Comparison of ENCODE assay signal across 2 cellular contexts in genomic region chr9:77966718-77967117, GRCh38.
TF ChIP-seq lines count a peak whose summit lies in the region.

No MANE protein-coding gene starts in this region.

TF ChIP-seq in GM23338, 12 proteins besides CTCF, POLR2A, EP300 and RAD21 (continued from another document):
- TF ChIP-seq, protein P1, sequence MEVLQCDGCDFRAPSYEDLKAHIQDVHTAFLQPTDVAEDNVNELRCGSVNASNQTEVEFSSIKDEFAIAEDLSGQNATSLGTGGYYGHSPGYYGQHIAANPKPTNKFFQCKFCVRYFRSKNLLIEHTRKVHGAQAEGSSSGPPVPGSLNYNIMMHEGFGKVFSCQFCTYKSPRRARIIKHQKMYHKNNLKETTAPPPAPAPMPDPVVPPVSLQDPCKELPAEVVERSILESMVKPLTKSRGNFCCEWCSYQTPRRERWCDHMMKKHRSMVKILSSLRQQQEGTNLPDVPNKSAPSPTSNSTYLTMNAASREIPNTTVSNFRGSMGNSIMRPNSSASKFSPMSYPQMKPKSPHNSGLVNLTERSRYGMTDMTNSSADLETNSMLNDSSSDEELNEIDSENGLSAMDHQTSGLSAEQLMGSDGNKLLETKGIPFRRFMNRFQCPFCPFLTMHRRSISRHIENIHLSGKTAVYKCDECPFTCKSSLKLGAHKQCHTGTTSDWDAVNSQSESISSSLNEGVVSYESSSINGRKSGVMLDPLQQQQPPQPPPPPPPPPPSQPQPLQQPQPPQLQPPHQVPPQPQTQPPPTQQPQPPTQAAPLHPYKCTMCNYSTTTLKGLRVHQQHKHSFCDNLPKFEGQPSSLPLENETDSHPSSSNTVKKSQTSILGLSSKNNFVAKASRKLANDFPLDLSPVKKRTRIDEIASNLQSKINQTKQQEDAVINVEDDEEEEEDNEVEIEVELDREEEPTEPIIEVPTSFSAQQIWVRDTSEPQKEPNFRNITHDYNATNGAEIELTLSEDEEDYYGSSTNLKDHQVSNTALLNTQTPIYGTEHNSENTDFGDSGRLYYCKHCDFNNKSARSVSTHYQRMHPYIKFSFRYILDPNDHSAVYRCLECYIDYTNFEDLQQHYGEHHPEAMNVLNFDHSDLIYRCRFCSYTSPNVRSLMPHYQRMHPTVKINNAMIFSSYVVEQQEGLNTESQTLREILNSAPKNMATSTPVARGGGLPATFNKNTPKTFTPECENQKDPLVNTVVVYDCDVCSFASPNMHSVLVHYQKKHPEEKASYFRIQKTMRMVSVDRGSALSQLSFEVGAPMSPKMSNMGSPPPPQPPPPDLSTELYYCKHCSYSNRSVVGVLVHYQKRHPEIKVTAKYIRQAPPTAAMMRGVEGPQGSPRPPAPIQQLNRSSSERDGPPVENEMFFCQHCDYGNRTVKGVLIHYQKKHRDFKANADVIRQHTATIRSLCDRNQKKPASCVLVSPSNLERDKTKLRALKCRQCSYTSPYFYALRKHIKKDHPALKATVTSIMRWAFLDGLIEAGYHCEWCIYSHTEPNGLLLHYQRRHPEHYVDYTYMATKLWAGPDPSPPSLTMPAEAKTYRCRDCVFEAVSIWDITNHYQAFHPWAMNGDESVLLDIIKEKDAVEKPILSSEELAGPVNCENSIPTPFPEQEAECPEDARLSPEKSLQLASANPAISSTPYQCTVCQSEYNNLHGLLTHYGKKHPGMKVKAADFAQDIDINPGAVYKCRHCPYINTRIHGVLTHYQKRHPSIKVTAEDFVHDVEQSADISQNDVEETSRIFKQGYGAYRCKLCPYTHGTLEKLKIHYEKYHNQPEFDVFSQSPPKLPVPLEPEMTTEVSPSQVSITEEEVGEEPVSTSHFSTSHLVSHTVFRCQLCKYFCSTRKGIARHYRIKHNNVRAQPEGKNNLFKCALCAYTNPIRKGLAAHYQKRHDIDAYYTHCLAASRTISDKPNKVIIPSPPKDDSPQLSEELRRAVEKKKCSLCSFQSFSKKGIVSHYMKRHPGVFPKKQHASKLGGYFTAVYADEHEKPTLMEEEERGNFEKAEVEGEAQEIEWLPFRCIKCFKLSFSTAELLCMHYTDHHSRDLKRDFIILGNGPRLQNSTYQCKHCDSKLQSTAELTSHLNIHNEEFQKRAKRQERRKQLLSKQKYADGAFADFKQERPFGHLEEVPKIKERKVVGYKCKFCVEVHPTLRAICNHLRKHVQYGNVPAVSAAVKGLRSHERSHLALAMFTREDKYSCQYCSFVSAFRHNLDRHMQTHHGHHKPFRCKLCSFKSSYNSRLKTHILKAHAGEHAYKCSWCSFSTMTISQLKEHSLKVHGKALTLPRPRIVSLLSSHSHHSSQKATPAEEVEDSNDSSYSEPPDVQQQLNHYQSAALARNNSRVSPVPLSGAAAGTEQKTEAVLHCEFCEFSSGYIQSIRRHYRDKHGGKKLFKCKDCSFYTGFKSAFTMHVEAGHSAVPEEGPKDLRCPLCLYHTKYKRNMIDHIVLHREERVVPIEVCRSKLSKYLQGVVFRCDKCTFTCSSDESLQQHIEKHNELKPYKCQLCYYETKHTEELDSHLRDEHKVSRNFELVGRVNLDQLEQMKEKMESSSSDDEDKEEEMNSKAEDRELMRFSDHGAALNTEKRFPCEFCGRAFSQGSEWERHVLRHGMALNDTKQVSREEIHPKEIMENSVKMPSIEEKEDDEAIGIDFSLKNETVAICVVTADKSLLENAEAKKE (CRISPR knock-in tag; IDR thresholded peaks at IDR 0.05) = no peak
- no peak for TF ChIP-seq CREB1 (CRISPR knock-in tag; IDR thresholded peaks at IDR 0.05; ENCODE audit: low read depth)
- TF ChIP-seq NANOG (IDR thresholded peaks at IDR 0.05; ENCODE audit: borderline replicate concordance) = no peak
- no peak for TF ChIP-seq ZNF114 (CRISPR knock-in tag; IDR thresholded peaks at IDR 0.05)
- TF ChIP-seq EZH2 (IDR thresholded peaks at IDR 0.05; ENCODE audit: low read depth, unreplicated experiment) = no peak
- no peak for TF ChIP-seq EZH2phosphoT487 (IDR thresholded peaks at IDR 0.05; ENCODE audit: unreplicated experiment)
- no peak for TF ChIP-seq ZNF331 (CRISPR knock-in tag; IDR thresholded peaks at IDR 0.05; ENCODE audit: low read depth)
- TF ChIP-seq, protein P2, sequence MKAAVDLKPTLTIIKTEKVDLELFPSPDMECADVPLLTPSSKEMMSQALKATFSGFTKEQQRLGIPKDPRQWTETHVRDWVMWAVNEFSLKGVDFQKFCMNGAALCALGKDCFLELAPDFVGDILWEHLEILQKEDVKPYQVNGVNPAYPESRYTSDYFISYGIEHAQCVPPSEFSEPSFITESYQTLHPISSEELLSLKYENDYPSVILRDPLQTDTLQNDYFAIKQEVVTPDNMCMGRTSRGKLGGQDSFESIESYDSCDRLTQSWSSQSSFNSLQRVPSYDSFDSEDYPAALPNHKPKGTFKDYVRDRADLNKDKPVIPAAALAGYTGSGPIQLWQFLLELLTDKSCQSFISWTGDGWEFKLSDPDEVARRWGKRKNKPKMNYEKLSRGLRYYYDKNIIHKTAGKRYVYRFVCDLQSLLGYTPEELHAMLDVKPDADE (IDR thresholded peaks at IDR 0.05) = no peak
- no peak for TF ChIP-seq POLR2AphosphoS5 (IDR thresholded peaks at IDR 0.05; ENCODE audit: low read depth)
- TF ChIP-seq STAT1 (IDR thresholded peaks at IDR 0.05; ENCODE audit: unreplicated experiment) = no peak
TF ChIP-seq in GM23338: peak in this region for 0.

TF ChIP-seq in K562, 482 proteins besides CTCF, POLR2A, EP300 and RAD21:
- TF ChIP-seq, protein P3, sequence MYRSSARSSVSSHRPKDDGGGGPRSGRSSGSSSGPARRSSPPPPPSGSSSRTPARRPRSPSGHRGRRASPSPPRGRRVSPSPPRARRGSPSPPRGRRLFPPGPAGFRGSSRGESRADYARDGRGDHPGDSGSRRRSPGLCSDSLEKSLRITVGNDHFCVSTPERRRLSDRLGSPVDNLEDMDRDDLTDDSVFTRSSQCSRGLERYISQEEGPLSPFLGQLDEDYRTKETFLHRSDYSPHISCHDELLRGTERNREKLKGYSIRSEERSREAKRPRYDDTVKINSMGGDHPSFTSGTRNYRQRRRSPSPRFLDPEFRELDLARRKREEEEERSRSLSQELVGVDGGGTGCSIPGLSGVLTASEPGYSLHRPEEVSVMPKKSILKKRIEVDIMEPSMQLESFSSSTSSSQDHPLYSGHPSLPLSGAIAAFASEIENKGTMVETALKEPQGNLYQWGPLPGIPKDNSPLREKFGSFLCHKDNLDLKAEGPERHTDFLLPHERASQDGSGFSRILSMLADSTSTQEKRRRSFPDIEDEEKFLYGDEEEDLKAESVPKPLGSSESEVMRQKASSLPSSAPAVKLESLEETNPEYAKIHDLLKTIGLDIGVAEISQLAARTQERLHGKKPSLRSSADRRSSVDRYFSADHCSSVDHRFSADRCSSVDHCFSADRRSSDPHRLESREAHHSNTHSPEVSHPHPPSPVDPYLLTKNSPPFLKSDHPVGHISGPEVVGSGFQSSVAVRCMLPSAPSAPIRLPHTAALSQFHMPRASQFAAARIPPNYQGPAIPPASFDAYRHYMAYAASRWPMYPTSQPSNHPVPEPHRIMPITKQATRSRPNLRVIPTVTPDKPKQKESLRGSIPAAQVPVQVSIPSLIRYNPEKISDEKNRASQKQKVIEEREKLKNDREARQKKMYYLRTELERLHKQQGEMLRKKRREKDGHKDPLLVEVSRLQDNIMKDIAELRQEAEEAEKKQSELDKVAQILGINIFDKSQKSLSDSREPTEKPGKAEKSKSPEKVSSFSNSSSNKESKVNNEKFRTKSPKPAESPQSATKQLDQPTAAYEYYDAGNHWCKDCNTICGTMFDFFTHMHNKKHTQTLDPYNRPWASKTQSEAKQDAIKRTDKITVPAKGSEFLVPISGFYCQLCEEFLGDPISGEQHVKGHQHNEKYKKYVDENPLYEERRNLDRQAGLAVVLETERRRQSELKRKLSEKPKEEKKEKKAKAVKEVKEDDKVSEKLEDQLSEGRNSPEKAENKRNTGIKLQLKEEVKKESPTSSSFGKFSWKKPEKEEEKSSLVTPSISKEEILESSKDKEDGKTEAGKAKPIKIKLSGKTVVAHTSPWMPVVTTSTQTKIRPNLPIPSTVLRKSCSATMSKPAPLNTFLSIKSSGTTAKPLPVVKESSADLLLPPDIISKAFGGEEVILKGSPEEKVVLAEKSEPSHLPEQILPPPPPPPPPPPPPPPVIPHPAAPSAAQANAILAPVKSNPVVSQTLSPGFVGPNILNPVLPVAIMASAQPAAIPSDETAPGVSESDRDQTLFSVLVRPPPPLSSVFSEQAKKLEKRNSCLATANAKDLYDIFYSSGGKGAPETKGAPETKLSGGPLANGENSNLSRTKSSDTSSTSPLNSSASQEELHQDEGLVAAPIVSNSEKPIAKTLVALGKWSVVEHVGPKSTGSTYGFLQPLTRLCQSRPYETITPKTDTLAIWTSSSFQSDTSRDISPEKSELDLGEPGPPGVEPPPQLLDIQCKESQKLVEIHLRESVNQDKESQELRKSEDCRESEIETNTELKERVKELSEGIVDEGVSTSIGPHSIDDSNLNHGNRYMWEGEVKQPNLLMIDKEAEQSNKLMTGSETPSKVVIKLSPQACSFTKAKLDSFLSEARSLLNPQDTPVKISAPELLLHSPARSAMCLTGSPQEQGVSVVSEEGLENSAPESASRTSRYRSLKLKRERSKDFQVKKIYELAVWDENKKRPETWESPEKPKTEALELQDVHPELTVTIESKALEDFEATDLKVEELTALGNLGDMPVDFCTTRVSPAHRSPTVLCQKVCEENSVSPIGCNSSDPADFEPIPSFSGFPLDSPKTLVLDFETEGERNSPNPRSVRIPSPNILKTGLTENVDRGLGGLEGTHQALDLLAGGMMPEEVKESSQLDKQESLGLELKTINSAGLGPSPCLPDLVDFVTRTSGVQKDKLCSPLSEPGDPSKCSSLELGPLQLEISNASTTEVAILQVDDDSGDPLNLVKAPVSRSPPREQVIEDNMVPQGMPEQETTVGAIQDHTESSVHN (IDR thresholded peaks at IDR 0.05; ENCODE audit: borderline replicate concordance in 1 of 2, low read depth in 1 of 2) = no peak
- TF ChIP-seq ZNF12 (CRISPR knock-in tag; IDR thresholded peaks at IDR 0.05) = no peak
